ENCODE assay signal across 8 cellular contexts in genomic region chr5:154444559-154445421, GRCh38. TPM values are rescaled to one million over a fixed set of nuclear protein-coding genes. Genes with fewer than 3 reads are reported as not detected.
DNase-seq lines count a peak whose midpoint lies in the region; ATAC-seq and TF ChIP-seq lines count a peak whose summit lies in the region.

No MANE protein-coding gene starts in this region.

- no peaks in the 10 kb centered on the region for H3K9me2 ChIP-seq in OCI-LY7 (ENCODE audit: insufficient read depth, low read length)

- peaks cover 15% of the 10 kb centered on the region for H3K4me1 ChIP-seq in OCI-LY7 (ENCODE audit: insufficient read depth, low read length, poor library complexity, severe bottlenecking)

- CTCF ChIA-PET in BJ (lab: Yijun Ruan, JAX) (no interaction called here), OCI-LY7 (lab: Charles Lee; ENCODE audit: unreplicated experiment) (no interaction called here)

- peaks cover 26% of the 10 kb centered on the region; the same call in 1 of the 2 replicates for H4K20me1 ChIP-seq in OCI-LY7 (ENCODE audit: insufficient read depth, low read length)

- intact Hi-C loops in OCI-LY7 (cut with micrococcal nuclease; ENCODE audit: unreplicated experiment), result loop anchor here (1.0 to 10.0 kb wide), 4 partner anchors 254 to 498 kb away; partner anchors contain the start of genes CNOT8, GALNT10, LARP1 and MRPL22

- in situ Hi-C loops in astrocyte of the cerebellum (cut with HindIII; ENCODE audit: low sequenced_read_pairs), result no loop called here

- H3K4me2 ChIP-seq in OCI-LY7 (ENCODE audit: low read length), result peak overlapping the region; percentile 97

- H2AFZ ChIP-seq in OCI-LY7 (ENCODE audit: low read length), result peak overlapping the region; percentile 80

- H3K27ac ChIP-seq in OCI-LY7 (ENCODE audit: low read depth, low read length, poor library complexity, severe bottlenecking), result peak overlapping the region; percentile 18

- peaks cover 26% of the 10 kb centered on the region; the same call in 1 of the 2 replicates for H3K79me2 ChIP-seq in OCI-LY7 (ENCODE audit: insufficient read depth, low read depth, low read length)

- POLR2A ChIA-PET in BJ (lab: Charles Lee) (no interaction called here), OCI-LY7 (lab: Charles Lee) (interaction anchor here (0.6 to 1.4 kb wide), 3 partner anchors 19 to 239 kb away, joined by 3 to 4 read pairs (median 4); no protein-coding TSS in a partner anchor)

- H3K4me3 ChIP-seq in BJ (ENCODE audit: low read depth, low read length), result peak overlapping the region; percentile 92
- peak overlapping the region; percentile 78 for H3K4me3 ChIP-seq in OCI-LY7 (ENCODE audit: low read depth, low read length, poor library complexity, severe bottlenecking)
- peak overlapping the region; percentile 88 for H3K4me3 ChIP-seq in astrocyte of the cerebellum (ENCODE audit: low read depth, low read length)

- DNase-seq in BJ (ENCODE audit: low read depth) (no peak), OCI-LY7 (ENCODE audit: low spot score) (peak; percentile 28), astrocyte of the cerebellum (ENCODE audit: low read depth) (no peak), iPS-NIHi11 (ENCODE audit: low spot score) (peak; percentile 65)
- peak; percentile 4 for DNase-seq in stimulated activated CD4-positive, alpha-beta T cell treated with anti-CD3 and anti-CD28 coated beads, Interleukin-1b, Interleukin-23, amount 100 ng/mL, for 48 hours
- no peak for DNase-seq in stimulated activated naive CD4-positive, alpha-beta T cell treated with Interleukin-2 at 50 U/mL for 16 hours (lab: John Stamatoyannopoulos, UW)

- TF ChIP-seq CTCF in BJ (IDR thresholded peaks at IDR 0.05; ENCODE audit: insufficient read depth, low read depth, low read length), result 0 out of 2 replicates have a peak, but pooled peaks have one; percentile 2
- TF ChIP-seq CTCF in OCI-LY7 (conservative IDR thresholded peaks at IDR 0.05; ENCODE audit: low read length), result no peak
- TF ChIP-seq CTCF in astrocyte of the cerebellum (IDR thresholded peaks at IDR 0.05; ENCODE audit: low read depth, low read length, missing control alignments), result no peak

- no peaks in the 10 kb centered on the region for H3K27me3 ChIP-seq in BJ (ENCODE audit: control insufficient read depth, insufficient read depth, low read length)

- no peaks in the 10 kb centered on the region for H3K9me3 ChIP-seq in OCI-LY7 (ENCODE audit: low read length)

- BruUV-seq in OCI-LY7 (replicated peaks; lab: Mats Ljungman, UMichigan), result no TSS peak

- H3K36me3 ChIP-seq in BJ (ENCODE audit: control insufficient read depth, insufficient read depth, low read length) (peaks cover 7% of the 10 kb centered on the region), OCI-LY7 (ENCODE audit: insufficient read depth, low read length) (peaks cover 29% of the 10 kb centered on the region)

- ATAC-seq in GM19395 (IDR thresholded peaks at IDR 0.05; ENCODE audit: unreplicated experiment) (peak; percentile 22), GM21526 (IDR thresholded peaks at IDR 0.05; ENCODE audit: low FRiP score, unreplicated experiment) (no peak)

RNA-seq across cellular contexts. Expression of gene SAP30L, which starts 1.0 kb away (rescaled TPM):
- polyA plus RNA-seq in BJ (2011; rRNA removed), result 26.3 and 41.2 TPM in 2 replicates
- polyA minus RNA-seq in BJ (2011; rRNA and poly(A)+ RNA removed), result 12.1 and 12.9 TPM in 2 replicates
- total RNA-seq in OCI-LY7 (2014; rRNA removed; shearing (Covaris generic)), result 33.2 and 38.7 TPM in 2 replicates
- 37.5 and 39.3 TPM in 2 replicates for total RNA-seq in OCI-LY7 (2022)

RNA-seq across cellular contexts. Expression of gene HAND1, which starts 33.2 kb away (rescaled TPM):
- polyA plus RNA-seq in BJ (2011; rRNA removed), result not detected in 2 replicates
- polyA minus RNA-seq in BJ (2011; rRNA and poly(A)+ RNA removed), result not detected in 2 replicates
- not detected in 2 replicates for total RNA-seq in OCI-LY7 (2014; rRNA removed; shearing (Covaris generic))
- not detected in 2 replicates for total RNA-seq in OCI-LY7 (2022)

Comparison
In these comparisons a context has a peak if more than half of its experiments do, and no peak if none do; other contexts are left out.
1. DNase-seq: peak in OCI-LY7 (single experiment), iPS-NIHi11 (single experiment) and stimulated activated CD4-positive, alpha-beta T cell treated with anti-CD3 and anti-CD28 coated beads, Interleukin-1b, Interleukin-23, amount 100 ng/mL, for 48 hours (single experiment); none in BJ (single experiment), astrocyte of the cerebellum (single experiment) and stimulated activated naive CD4-positive, alpha-beta T cell treated with Interleukin-2 at 50 U/mL for 16 hours (single experiment).
2. Peak in every context shown above with its lines, with median percentiles within 50 percentile points of each other: H3K4me3 ChIP-seq.